ENCODE assay signal across 1 cellular context in genomic region chr18:58723810-58724602, GRCh38.
TF ChIP-seq lines count a peak whose summit lies in the region.

No MANE protein-coding gene starts in this region.

TF ChIP-seq in GM12878, 131 proteins besides CTCF, POLR2A, EP300 and RAD21 (continued from another document):
- TF ChIP-seq, protein P1, sequence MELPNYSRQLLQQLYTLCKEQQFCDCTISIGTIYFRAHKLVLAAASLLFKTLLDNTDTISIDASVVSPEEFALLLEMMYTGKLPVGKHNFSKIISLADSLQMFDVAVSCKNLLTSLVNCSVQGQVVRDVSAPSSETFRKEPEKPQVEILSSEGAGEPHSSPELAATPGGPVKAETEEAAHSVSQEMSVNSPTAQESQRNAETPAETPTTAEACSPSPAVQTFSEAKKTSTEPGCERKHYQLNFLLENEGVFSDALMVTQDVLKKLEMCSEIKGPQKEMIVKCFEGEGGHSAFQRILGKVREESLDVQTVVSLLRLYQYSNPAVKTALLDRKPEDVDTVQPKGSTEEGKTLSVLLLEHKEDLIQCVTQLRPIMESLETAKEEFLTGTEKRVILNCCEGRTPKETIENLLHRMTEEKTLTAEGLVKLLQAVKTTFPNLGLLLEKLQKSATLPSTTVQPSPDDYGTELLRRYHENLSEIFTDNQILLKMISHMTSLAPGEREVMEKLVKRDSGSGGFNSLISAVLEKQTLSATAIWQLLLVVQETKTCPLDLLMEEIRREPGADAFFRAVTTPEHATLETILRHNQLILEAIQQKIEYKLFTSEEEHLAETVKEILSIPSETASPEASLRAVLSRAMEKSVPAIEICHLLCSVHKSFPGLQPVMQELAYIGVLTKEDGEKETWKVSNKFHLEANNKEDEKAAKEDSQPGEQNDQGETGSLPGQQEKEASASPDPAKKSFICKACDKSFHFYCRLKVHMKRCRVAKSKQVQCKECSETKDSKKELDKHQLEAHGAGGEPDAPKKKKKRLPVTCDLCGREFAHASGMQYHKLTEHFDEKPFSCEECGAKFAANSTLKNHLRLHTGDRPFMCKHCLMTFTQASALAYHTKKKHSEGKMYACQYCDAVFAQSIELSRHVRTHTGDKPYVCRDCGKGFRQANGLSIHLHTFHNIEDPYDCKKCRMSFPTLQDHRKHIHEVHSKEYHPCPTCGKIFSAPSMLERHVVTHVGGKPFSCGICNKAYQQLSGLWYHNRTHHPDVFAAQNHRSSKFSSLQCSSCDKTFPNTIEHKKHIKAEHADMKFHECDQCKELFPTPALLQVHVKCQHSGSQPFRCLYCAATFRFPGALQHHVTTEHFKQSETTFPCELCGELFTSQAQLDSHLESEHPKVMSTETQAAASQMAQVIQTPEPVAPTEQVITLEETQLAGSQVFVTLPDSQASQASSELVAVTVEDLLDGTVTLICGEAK (IDR thresholded peaks at IDR 0.05; ENCODE audit: borderline replicate concordance), result peak; percentile 85
- TF ChIP-seq SREBF2 (IDR thresholded peaks at IDR 0.05; ENCODE audit: low read length), result no peak
- TF ChIP-seq ZSCAN29 (IDR thresholded peaks at IDR 0.05), result no peak
- TF ChIP-seq CBFB (IDR thresholded peaks at IDR 0.05; ENCODE audit: low read depth), result no peak
- TF ChIP-seq JUNB (IDR thresholded peaks at IDR 0.05), result no peak
- no peak for TF ChIP-seq HDAC2 (IDR thresholded peaks at IDR 0.05)
- TF ChIP-seq POLR2AphosphoS5 (IDR thresholded peaks at IDR 0.05; ENCODE audit: low read length), result no peak
- TF ChIP-seq ZNF622 (IDR thresholded peaks at IDR 0.05), result no peak
